Comparison of ENCODE assay signal across 8 cellular contexts in the genomic region with DNA sequence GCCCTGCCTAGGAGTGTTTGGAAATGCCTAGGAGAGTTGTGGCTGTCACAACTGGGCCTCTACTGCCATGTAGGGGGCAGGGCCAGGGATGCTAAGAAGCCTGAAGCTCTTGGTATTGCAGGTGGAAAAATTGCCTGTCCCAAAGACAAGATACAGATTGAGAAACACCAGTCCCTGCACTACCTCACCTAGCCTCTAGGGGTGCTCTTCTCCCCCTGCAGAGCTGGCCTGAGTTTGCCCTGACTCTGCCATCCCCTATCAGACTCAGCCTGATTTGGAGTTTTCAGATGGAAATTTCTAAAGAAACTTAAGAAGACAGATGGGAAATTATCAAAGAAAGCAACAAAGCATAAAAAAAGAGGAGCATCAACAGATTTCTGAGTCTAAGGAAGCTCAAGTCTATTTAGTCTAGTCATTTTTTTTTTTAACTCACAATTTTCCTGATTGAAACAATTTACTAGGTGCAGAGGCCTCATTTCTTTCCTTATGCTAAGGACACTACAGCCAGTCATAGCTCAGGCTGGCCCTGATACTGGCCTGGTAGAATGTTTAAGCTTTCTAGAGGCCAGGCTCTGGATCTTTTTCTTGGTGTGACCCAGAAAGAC.
DNase-seq lines count a peak whose midpoint lies in the region; ATAC-seq and TF ChIP-seq lines count a peak whose summit lies in the region.

No MANE protein-coding gene starts in this region.

- BruUV-seq in Caco-2 (replicated peaks; lab: Mats Ljungman, UMichigan): no TSS peak

- no peaks in the 10 kb centered on the region for H3K9me3 Mint-ChIP-seq in Caco-2 (ENCODE audit: unreplicated experiment)

- DNase-seq in Caco-2 (peak; percentile 51 to 58), RPMI8226 (peak; percentile 74), cardiac muscle cell (ENCODE audit: low read depth in 1 of 2, low spot score in 1 of 2) (peak; percentile 50 to 57), retinal pigment epithelial cell (ENCODE audit: low read depth) (no peak), epidermal melanocyte (ENCODE audit: insufficient read length, low spot score) (no peak)
- DNase-seq in activated effector memory CD4-positive, alpha-beta T cell treated with Interleukin-2 at 50 U/mL for 16 hours: peak; percentile 22

- no peaks in the 10 kb centered on the region for H3K4me1 ChIP-seq in Caco-2
- peaks cover 16% of the 10 kb centered on the region for H3K4me1 ChIP-seq in cardiac muscle cell (ENCODE audit: low read depth)

- H3K4me3 Mint-ChIP-seq in Caco-2 (ENCODE audit: unreplicated experiment): no peak overlapping the region

- H3K36me3 ChIP-seq in Caco-2 (ENCODE audit: control insufficient read depth, insufficient read depth, low read length) (no peaks in the 10 kb centered on the region), cardiac muscle cell (no peaks in the 10 kb centered on the region)

- no peaks in the 10 kb centered on the region for H3K4me1 Mint-ChIP-seq in Caco-2 (ENCODE audit: low read depth, unreplicated experiment)

- TF ChIP-seq CTCF in Caco-2 (IDR thresholded peaks at IDR 0.05; ENCODE audit: insufficient read depth in 1 of 2, low read depth in 1 of 2, low read length in 1 of 2, severe bottlenecking in 1 of 2, unreplicated experiment in 1 of 2) (peak; percentile 95), cardiac muscle cell (IDR thresholded peaks at IDR 0.05; ENCODE audit: low read depth, low read length) (peak; percentile 99), retinal pigment epithelial cell (conservative IDR thresholded peaks at IDR 0.05; ENCODE audit: low read depth, low read length) (peak; percentile 99)

- H3K27ac ChIP-seq in cardiac muscle cell: no peak overlapping the region

- peaks cover 18% of the 10 kb centered on the region for H3K27me3 Mint-ChIP-seq in Caco-2 (ENCODE audit: insufficient read depth, unreplicated experiment)

- ATAC-seq in HG03432 (IDR thresholded peaks at IDR 0.05; ENCODE audit: unreplicated experiment) (peak; percentile 43), GM19035 (IDR thresholded peaks at IDR 0.05; ENCODE audit: unreplicated experiment) (no peak)

- no peak overlapping the region for H3K27ac Mint-ChIP-seq in Caco-2 (ENCODE audit: unreplicated experiment)

- POLR2A ChIA-PET in Caco-2 (lab: Charles Lee): interaction anchor here (0.5 to 0.6 kb wide), 2 partner anchors 9 to 262 kb away, joined by 3 to 4 read pairs; no protein-coding TSS in a partner anchor

- intact Hi-C loops in Caco-2 (cut with micrococcal nuclease; ENCODE audit: unreplicated experiment): loop anchor here (2.0 kb wide), 1 partner anchor 60 kb away; no protein-coding TSS in a partner anchor

- no peaks in the 10 kb centered on the region for H3K9me3 ChIP-seq in Caco-2
- H3K9me3 ChIP-seq in cardiac muscle cell (ENCODE audit: low read depth): no peaks in the 10 kb centered on the region

- CTCF ChIA-PET in Caco-2 (lab: Charles Lee): interaction anchor here (0.5 to 1.3 kb wide), 13 partner anchors 11 to 254 kb away, joined by 3 to 11 read pairs (median 4); no protein-coding TSS in a partner anchor

- no peaks in the 10 kb centered on the region for H3K27me3 ChIP-seq in Caco-2 (replicated peaks; ENCODE audit: control insufficient read depth, insufficient read depth, low read length)
- H3K27me3 ChIP-seq in cardiac muscle cell: peaks cover 12% of the 10 kb centered on the region

- H3K4me3 ChIP-seq in Caco-2 (ENCODE audit: low read depth, low read length) (no peak overlapping the region), cardiac muscle cell (no peak overlapping the region), retinal pigment epithelial cell (ENCODE audit: low read length) (no peak overlapping the region)

- H3K36me3 Mint-ChIP-seq in Caco-2 (ENCODE audit: insufficient read depth, unreplicated experiment): no peaks in the 10 kb centered on the region

Comparison
In these comparisons a context has a peak if more than half of its experiments do, and no peak if none do; other contexts are left out.
1. DNase-seq: peak in Caco-2 (2 of 2), RPMI8226 (single experiment), activated effector memory CD4-positive, alpha-beta T cell treated with Interleukin-2 at 50 U/mL for 16 hours (single experiment) and cardiac muscle cell (2 of 2); none in retinal pigment epithelial cell (single experiment) and epidermal melanocyte (single experiment).
2. Peak in every context shown above with its lines, with median percentiles within 50 percentile points of each other: CTCF ChIP-seq.